In genomic region chr10:132331956-132332749, GRCh38 we compare ENCODE assay signal across 1 cellular context.
TF ChIP-seq lines count a peak whose summit lies in the region.

Gene LRRC27, plus strand, starts transcription at chr10:132332193. Its CDS starts 1,332 bp downstream, at chr10:132333525.

TF ChIP-seq in HepG2, 621 proteins besides CTCF, POLR2A, EP300 and RAD21 (continued from another document and continues in another):
- TF ChIP-seq, protein P1, sequence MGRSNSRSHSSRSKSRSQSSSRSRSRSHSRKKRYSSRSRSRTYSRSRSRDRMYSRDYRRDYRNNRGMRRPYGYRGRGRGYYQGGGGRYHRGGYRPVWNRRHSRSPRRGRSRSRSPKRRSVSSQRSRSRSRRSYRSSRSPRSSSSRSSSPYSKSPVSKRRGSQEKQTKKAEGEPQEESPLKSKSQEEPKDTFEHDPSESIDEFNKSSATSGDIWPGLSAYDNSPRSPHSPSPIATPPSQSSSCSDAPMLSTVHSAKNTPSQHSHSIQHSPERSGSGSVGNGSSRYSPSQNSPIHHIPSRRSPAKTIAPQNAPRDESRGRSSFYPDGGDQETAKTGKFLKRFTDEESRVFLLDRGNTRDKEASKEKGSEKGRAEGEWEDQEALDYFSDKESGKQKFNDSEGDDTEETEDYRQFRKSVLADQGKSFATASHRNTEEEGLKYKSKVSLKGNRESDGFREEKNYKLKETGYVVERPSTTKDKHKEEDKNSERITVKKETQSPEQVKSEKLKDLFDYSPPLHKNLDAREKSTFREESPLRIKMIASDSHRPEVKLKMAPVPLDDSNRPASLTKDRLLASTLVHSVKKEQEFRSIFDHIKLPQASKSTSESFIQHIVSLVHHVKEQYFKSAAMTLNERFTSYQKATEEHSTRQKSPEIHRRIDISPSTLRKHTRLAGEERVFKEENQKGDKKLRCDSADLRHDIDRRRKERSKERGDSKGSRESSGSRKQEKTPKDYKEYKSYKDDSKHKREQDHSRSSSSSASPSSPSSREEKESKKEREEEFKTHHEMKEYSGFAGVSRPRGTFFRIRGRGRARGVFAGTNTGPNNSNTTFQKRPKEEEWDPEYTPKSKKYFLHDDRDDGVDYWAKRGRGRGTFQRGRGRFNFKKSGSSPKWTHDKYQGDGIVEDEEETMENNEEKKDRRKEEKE (IDR thresholded peaks at IDR 0.05): no peak
- TF ChIP-seq ZNF614 (CRISPR knock-in tag; IDR thresholded peaks at IDR 0.05; ENCODE audit: borderline replicate concordance) (peak; percentile 59; the same call in 1 of the 2 replicates), GTF3A (CRISPR knock-in tag; conservative IDR thresholded peaks at IDR 0.05) (no peak), CREB3 (CRISPR knock-in tag; IDR thresholded peaks at IDR 0.05) (no peak), ZMYM4 (CRISPR knock-in tag; IDR thresholded peaks at IDR 0.05) (peak; percentile 79), POLR2AphosphoS5 (IDR thresholded peaks at IDR 0.05; ENCODE audit: low read depth, low read length) (peak; percentile 42), TRIM22 (IDR thresholded peaks at IDR 0.05) (no peak), ZNF512B (CRISPR knock-in tag; IDR thresholded peaks at IDR 0.05; ENCODE audit: borderline replicate concordance) (no peak), RBFOX2 (IDR thresholded peaks at IDR 0.05; ENCODE audit: low read depth, low read length) (peak; percentile 81), SPEN (CRISPR knock-in tag; IDR thresholded peaks at IDR 0.05; ENCODE audit: low read depth) (peak; percentile 70; the same call in 1 of the 2 replicates), FOXK2 (IDR thresholded peaks at IDR 0.05) (peak; percentile 73), ZNF777 (CRISPR knock-in tag; IDR thresholded peaks at IDR 0.05) (peak; percentile 100), ZBTB4 (CRISPR knock-in tag; IDR thresholded peaks at IDR 0.05; ENCODE audit: borderline replicate concordance) (peak; percentile 52; the same call in 1 of the 2 replicates), ZNF891 (CRISPR knock-in tag; IDR thresholded peaks at IDR 0.05) (peak; percentile 59), ZNF318 (CRISPR knock-in tag; IDR thresholded peaks at IDR 0.05) (peak; percentile 82; the same call in 1 of the 2 replicates), KLF13 (CRISPR knock-in tag; IDR thresholded peaks at IDR 0.05) (peak; percentile 94), KAT7 (CRISPR knock-in tag; IDR thresholded peaks at IDR 0.05; ENCODE audit: borderline replicate concordance) (peak; percentile 58; the same call in 1 of the 2 replicates), ZNF564 (CRISPR knock-in tag; IDR thresholded peaks at IDR 0.05) (peak; percentile 44; the same call in 1 of the 2 replicates), ZBTB39 (CRISPR knock-in tag; IDR thresholded peaks at IDR 0.05) (peak; percentile 50), NR1H2 (CRISPR knock-in tag; IDR thresholded peaks at IDR 0.05; ENCODE audit: borderline replicate concordance, low read depth) (no peak)
- TF ChIP-seq, protein P2, sequence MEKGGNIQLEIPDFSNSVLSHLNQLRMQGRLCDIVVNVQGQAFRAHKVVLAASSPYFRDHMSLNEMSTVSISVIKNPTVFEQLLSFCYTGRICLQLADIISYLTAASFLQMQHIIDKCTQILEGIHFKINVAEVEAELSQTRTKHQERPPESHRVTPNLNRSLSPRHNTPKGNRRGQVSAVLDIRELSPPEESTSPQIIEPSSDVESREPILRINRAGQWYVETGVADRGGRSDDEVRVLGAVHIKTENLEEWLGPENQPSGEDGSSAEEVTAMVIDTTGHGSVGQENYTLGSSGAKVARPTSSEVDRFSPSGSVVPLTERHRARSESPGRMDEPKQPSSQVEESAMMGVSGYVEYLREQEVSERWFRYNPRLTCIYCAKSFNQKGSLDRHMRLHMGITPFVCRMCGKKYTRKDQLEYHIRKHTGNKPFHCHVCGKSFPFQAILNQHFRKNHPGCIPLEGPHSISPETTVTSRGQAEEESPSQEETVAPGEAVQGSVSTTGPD (CRISPR knock-in tag; IDR thresholded peaks at IDR 0.05): no peak
- TF ChIP-seq, protein P3, sequence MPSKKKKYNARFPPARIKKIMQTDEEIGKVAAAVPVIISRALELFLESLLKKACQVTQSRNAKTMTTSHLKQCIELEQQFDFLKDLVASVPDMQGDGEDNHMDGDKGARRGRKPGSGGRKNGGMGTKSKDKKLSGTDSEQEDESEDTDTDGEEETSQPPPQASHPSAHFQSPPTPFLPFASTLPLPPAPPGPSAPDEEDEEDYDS (CRISPR knock-in tag; IDR thresholded peaks at IDR 0.05): peak; percentile 23; the same call in 1 of the 2 replicates
- TF ChIP-seq, protein P4, sequence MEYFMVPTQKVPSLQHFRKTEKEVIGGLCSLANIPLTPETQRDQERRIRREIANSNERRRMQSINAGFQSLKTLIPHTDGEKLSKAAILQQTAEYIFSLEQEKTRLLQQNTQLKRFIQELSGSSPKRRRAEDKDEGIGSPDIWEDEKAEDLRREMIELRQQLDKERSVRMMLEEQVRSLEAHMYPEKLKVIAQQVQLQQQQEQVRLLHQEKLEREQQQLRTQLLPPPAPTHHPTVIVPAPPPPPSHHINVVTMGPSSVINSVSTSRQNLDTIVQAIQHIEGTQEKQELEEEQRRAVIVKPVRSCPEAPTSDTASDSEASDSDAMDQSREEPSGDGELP (IDR thresholded peaks at IDR 0.05; ENCODE audit: borderline replicate concordance, low read depth): peak; percentile 56; the same call in 1 of the 2 replicates
